Comparison of ENCODE assay signal across 22 cellular contexts in the genomic region with DNA sequence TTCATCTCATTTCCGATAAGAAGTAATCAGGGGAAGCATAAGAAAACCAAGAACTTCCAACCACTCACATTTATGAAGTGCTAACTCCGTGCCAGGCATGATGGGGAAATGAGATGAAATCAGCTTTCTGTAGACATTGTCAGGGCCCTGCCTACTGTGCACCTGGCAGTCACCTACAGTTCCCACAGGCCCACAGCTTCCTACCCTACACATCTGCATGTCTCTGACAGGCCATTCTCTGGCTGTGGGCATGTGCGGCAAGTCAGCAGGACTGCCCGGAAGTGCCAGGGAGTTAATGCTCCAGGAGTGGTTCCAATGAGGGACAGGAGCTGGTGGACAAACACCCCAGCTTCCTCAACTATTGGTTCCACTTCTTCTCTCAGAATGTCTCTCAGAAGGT. TPM values are rescaled to one million over a fixed set of nuclear protein-coding genes. Genes with fewer than 3 reads are reported as not detected.
DNase-seq lines count a peak whose midpoint lies in the region; ATAC-seq, FAIRE-seq and TF ChIP-seq lines count a peak whose summit lies in the region.
"Had no signal": no experiment of that assay in that cellular context is flagged by ENCODE, and none has a peak within 500 bp of the region (broad histone marks: within the 10 kb centered on the region; RNA-seq: fewer than 3 reads in every experiment).

No MANE protein-coding gene starts in this region.

- ATAC-seq in left ventricle myocardium superior: peak; percentile 37
- ATAC-seq: CD8-positive, alpha-beta T cell; GM12878 had no signal

- peak; percentile 32 for FAIRE-seq in bronchial epithelial cell (lab: Jason Lieb, UNC)
- FAIRE-seq: G401.6, GM12878, GM19239, H54 had no signal

- no peaks in the 10 kb centered on the region for H3K9me3 ChIP-seq in left ventricle myocardium inferior (replicated peaks)
- H3K9me3 ChIP-seq: BLaER1, Caco-2, HAP-1 had no signal

- H3K27ac ChIP-seq in left ventricle myocardium inferior (replicated peaks): no peak overlapping the region
- H3K27ac ChIP-seq: BLaER1, C4-2B had no signal

- H3K36me3 ChIP-seq in left ventricle myocardium inferior (no peaks in the 10 kb centered on the region), bronchial epithelial cell (ENCODE audit: control insufficient read depth, insufficient read depth, low read length) (no peaks in the 10 kb centered on the region)
- H3K36me3 ChIP-seq: BLaER1, HAP-1 had no signal

- intact Hi-C loops in left ventricle myocardium superior (cut with micrococcal nuclease) (no loop called here), left ventricle myocardium inferior (cut with micrococcal nuclease) (no loop called here)

- H3K4me3 ChIP-seq in left ventricle myocardium inferior (no peak overlapping the region), bronchial epithelial cell (ENCODE audit: low read depth, low read length) (no peak overlapping the region)
- H3K4me3 ChIP-seq: BLaER1, GM12878, HAP-1 had no signal

- DNase-seq in left ventricle myocardium superior: no peak
- no peak for DNase-seq in left ventricle myocardium inferior
- DNase-seq in NCI-H69 (lab: John Stamatoyannopoulos, UW): peak; percentile 25
- DNase-seq in bronchial epithelial cell (ENCODE audit: low read depth): no peak
- DNase-seq in activated naive CD4-positive, alpha-beta T cell treated with anti-CD3 and anti-CD28 coated beads, Interleukin-2, amount 50 U/mL, for 16 hours: no peak
- DNase-seq in 8988T: no peak
- no peak for DNase-seq in SHP77 treated with DMSO at 0.1 percent for 48 hours (lab: John Stamatoyannopoulos, UW)
- DNase-seq: Caco-2; CD4-positive, CD25-positive, alpha-beta regulatory T cell; CD8-positive, alpha-beta T cell; DMS153; DND-41; GOT3; HFFc6 had no signal

- H3K27me3 ChIP-seq in left ventricle myocardium inferior (ENCODE audit: low read depth) (no peaks in the 10 kb centered on the region), bronchial epithelial cell (ENCODE audit: control insufficient read depth, insufficient read depth, low read length) (no peaks in the 10 kb centered on the region)
- H3K27me3 ChIP-seq: BLaER1 had no signal

- TF ChIP-seq CTCF in left ventricle myocardium inferior (IDR thresholded peaks at IDR 0.05; ENCODE audit: borderline replicate concordance): no peak
- no peak for TF ChIP-seq CTCF in bronchial epithelial cell (IDR thresholded peaks at IDR 0.05; ENCODE audit: insufficient read depth, low read length, severe bottlenecking)

- H3K4me1 ChIP-seq in left ventricle myocardium inferior: peaks cover 11% of the 10 kb centered on the region
- H3K4me1 ChIP-seq: BLaER1, Caco-2 had no signal

RNA-seq across cellular contexts. Expression of a gene that starts 24.3 kb away (rescaled TPM):
- 329 TPM for total RNA-seq in left ventricle myocardium superior
- 416 TPM for total RNA-seq in left ventricle myocardium inferior
- 10.5 and 13.8 TPM in 2 replicates for total RNA-seq in bronchial epithelial cell

RNA-seq across cellular contexts. Expression of a gene that starts 53.1 kb away (rescaled TPM):
- 0.12 TPM for total RNA-seq in left ventricle myocardium superior
- total RNA-seq in left ventricle myocardium inferior: 0.11 TPM
- total RNA-seq in bronchial epithelial cell: 8.4 and 18.1 TPM in 2 replicates
- total RNA-seq: A172; Caco-2; CD4-positive, CD25-positive, alpha-beta regulatory T cell; CD8-positive, alpha-beta T cell; GM12878; HFFc6 had no signal

Comparison
In these comparisons a context has a peak if more than half of its experiments do, and no peak if none do; other contexts are left out.
1. RNA of a gene that starts 24.3 kb away (total RNA-seq): 416 TPM in left ventricle myocardium inferior (single experiment) and 329 TPM in left ventricle myocardium superior (single experiment); 10.5 to 13.8 TPM in bronchial epithelial cell; every median in the first group is over 10 times any median in the second.